28 cellular contexts compared by ENCODE assay signal in the genomic region with DNA sequence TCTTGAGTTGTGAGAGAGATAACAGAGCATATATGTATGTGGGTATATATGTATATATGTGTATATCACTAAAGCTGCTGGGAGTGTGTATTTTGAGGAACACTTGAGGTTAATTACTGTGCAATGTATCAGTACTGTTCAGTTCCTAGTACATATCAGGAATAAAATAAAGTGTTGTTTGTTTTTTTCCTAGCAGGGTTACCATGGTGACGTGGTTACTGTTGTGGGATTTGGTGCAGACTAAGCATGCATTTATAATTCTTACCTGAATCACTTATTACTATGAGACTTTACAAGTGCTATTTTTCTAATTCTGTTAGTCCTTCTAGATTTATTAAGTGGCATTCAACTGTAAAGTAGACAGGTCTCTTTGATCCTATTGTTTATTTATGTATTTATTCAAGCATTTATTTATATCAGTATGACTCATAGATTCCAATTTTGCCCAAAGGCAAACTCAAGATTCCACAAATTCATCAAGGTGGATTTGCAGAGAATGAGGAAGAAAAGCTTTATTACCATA. TPM values are rescaled to one million over a fixed set of nuclear protein-coding genes. Genes with fewer than 3 reads are reported as not detected.
DNase-seq lines count a peak whose midpoint lies in the region; ATAC-seq, FAIRE-seq and TF ChIP-seq lines count a peak whose summit lies in the region.
"Had no signal": no experiment of that assay in that cellular context is flagged by ENCODE, and none has a peak within 500 bp of the region (broad histone marks: within the 10 kb centered on the region; RNA-seq: fewer than 3 reads in every experiment).

No MANE protein-coding gene starts in this region.

- no peak overlapping the region for H3K18ac ChIP-seq in mesenchymal stem cell (ENCODE audit: low read depth in 1 of 2, low read length in 2 of 2)

- no peak overlapping the region for H2BK5ac ChIP-seq in mesenchymal stem cell (ENCODE audit: low read depth, low read length, poor library complexity, severe bottlenecking)

- no peak overlapping the region for H3K4me3 ChIP-seq in K562
- H3K4me3 ChIP-seq in mesenchymal stem cell (ENCODE audit: insufficient read depth in 1 of 2, low read depth in 1 of 2, low read length in 2 of 2): no peak overlapping the region
- H3K4me3 ChIP-seq: lung, pancreas, right atrium auricular region had no signal

- POLR2A ChIA-PET in K562 (lab: Yijun Ruan, JAX): interaction anchor here (1.0 kb wide), 1 partner anchor 87 kb away, joined by 3 read pairs; no protein-coding TSS in a partner anchor

- H3K27ac ChIP-seq in K562 (ENCODE audit: extremely low read depth, low read depth, low read length): no peak overlapping the region
- H3K27ac ChIP-seq in mesenchymal stem cell (ENCODE audit: low read length, poor library complexity, severe bottlenecking): no peak overlapping the region
- H3K27ac ChIP-seq: HL-60, pancreas, right atrium auricular region had no signal

- no peak for ATAC-seq in K562
- no peak for ATAC-seq in HG02642 (IDR thresholded peaks at IDR 0.05; ENCODE audit: poor library complexity, unreplicated experiment)
- ATAC-seq in HG03378 (IDR thresholded peaks at IDR 0.05; ENCODE audit: unreplicated experiment): no peak
- ATAC-seq: activated CD8-positive, alpha-beta T cell treated with anti-CD3 and anti-CD28 coated beads for 36 hours; pancreas had no signal

- CTCF ChIA-PET in K562 (lab: Yijun Ruan, JAX; ENCODE audit: low intra/inter-chr PET ratio): no interaction called here

- 20% methylated on average over 1 of the region's 1 CpG for WGBS in K562 (ENCODE audit: insufficient coverage, low coverage, missing lambda C conversion rate)
- no CpG with 5 or more reads among the region's 1 CpG for WGBS in mesenchymal stem cell

- no peak for TF ChIP-seq EP300 in K562 (IDR thresholded peaks at IDR 0.05; ENCODE audit: low read length)

- H3K27me3 ChIP-seq in K562 (ENCODE audit: control insufficient read depth in 2 of 2, insufficient read depth in 2 of 2, low read length in 2 of 2) (no peaks in the 10 kb centered on the region), mesenchymal stem cell (ENCODE audit: control insufficient read depth in 1 of 2, insufficient read depth in 1 of 2, low read length in 2 of 2) (peaks cover 0 to 14% of the 10 kb centered on the region in 2 experiments)
- H3K27me3 ChIP-seq: right atrium auricular region had no signal

- H3K23ac ChIP-seq in mesenchymal stem cell (ENCODE audit: low read length in 2 of 2): no peak overlapping the region

- TF ChIP-seq CTCF in K562 (IDR thresholded peaks at IDR 0.05 in 2 of 3, conservative IDR thresholded peaks at IDR 0.05 in 1 of 3; ENCODE audit: insufficient read depth in 2 of 3, low read depth in 1 of 3, low read length in 3 of 3): no peak

- H3K9ac ChIP-seq in K562 (ENCODE audit: insufficient read depth in 1 of 2, low read depth in 2 of 2, low read length in 2 of 2): no peak overlapping the region
- no peak overlapping the region for H3K9ac ChIP-seq in mesenchymal stem cell (ENCODE audit: low read length)

- no peak overlapping the region for H2BK12ac ChIP-seq in mesenchymal stem cell (ENCODE audit: low read length in 2 of 2)

- H3K4ac ChIP-seq in mesenchymal stem cell (ENCODE audit: low read depth in 1 of 2, low read length in 2 of 2): no peak overlapping the region

- TF ChIP-seq POLR2A in K562 (conservative IDR thresholded peaks at IDR 0.05): no peak

- no peaks in the 10 kb centered on the region for H3K4me1 ChIP-seq in K562 (replicated peaks in 1 of 2; ENCODE audit: control insufficient read depth in 2 of 2, insufficient read depth in 2 of 2, low read length in 2 of 2)
- no peaks in the 10 kb centered on the region for H3K4me1 ChIP-seq in mesenchymal stem cell (ENCODE audit: control insufficient read depth, insufficient read depth, low read depth, low read length)
- H3K4me1 ChIP-seq: pancreas, right atrium auricular region had no signal

- no peaks in the 10 kb centered on the region for H3K9me1 ChIP-seq in K562 (ENCODE audit: control insufficient read depth, insufficient read depth, low read length)

- H3K4me2 ChIP-seq in K562 (ENCODE audit: insufficient read depth, low read length) (no peak overlapping the region), mesenchymal stem cell (ENCODE audit: low read length, poor library complexity, severe bottlenecking) (no peak overlapping the region)

- H2BK15ac ChIP-seq in mesenchymal stem cell (ENCODE audit: low read depth, poor library complexity, severe bottlenecking): no peak overlapping the region

- no TSS peak for BruUV-seq in K562 (replicated peaks; lab: Mats Ljungman, UMichigan)

- no peaks in the 10 kb centered on the region for H3K79me2 ChIP-seq in K562 (ENCODE audit: control insufficient read depth, insufficient read depth, low read length)

- in situ Hi-C loops in K562 (cut with MboI): no loop called here

- TF ChIP-seq RAD21 in K562 (CRISPR knock-in tag; conservative IDR thresholded peaks at IDR 0.05 in 1 of 2, IDR thresholded peaks at IDR 0.05 in 1 of 2): no peak

- no peak overlapping the region for H2AK5ac ChIP-seq in mesenchymal stem cell (ENCODE audit: low read length, severe bottlenecking)

- H2AFZ ChIP-seq in K562 (ENCODE audit: low read depth, low read length) (no peak overlapping the region), mesenchymal stem cell (ENCODE audit: low read depth, low read length) (no peak overlapping the region)

- no peaks in the 10 kb centered on the region for H4K20me1 ChIP-seq in K562 (replicated peaks; ENCODE audit: control insufficient read depth, insufficient read depth, low read length)

- intact Hi-C loops in K562 (cut with micrococcal nuclease): no loop called here

- no peak overlapping the region for H3K14ac ChIP-seq in mesenchymal stem cell (ENCODE audit: low read length in 2 of 2)

- H2BK120ac ChIP-seq in mesenchymal stem cell (ENCODE audit: low read depth, low read length): no peak overlapping the region

- H3K36me3 ChIP-seq in K562 (ENCODE audit: control insufficient read depth, insufficient read depth, low read length): no peaks in the 10 kb centered on the region
- no peaks in the 10 kb centered on the region for H3K36me3 ChIP-seq in mesenchymal stem cell (ENCODE audit: control insufficient read depth in 1 of 2, insufficient read depth in 2 of 2, low read depth in 1 of 2, low read length in 2 of 2)
- H3K36me3 ChIP-seq: pancreas, right atrium auricular region had no signal

- DNase-seq in NCI-H2227 (lab: John Stamatoyannopoulos, UW; ENCODE audit: unreplicated experiment): peak; percentile 5
- no peak for DNase-seq in NCI-H2227 treated with DMSO at 0.1 percent for 48 hours (lab: John Stamatoyannopoulos, UW)
- peak; percentile 37 for DNase-seq in LHCN-M2 (ENCODE audit: low read depth)
- DNase-seq in K562 (ENCODE audit: extremely low read depth in 1 of 4, low spot score in 3 of 4): no peak
- DNase-seq in mesenchymal stem cell: peak; percentile 24
- DNase-seq in activated T-cell treated with anti-CD3 and anti-CD28 coated beads, Interleukin-2, amount 50 U/mL, for 48 hours: no peak
- DNase-seq: activated CD4-positive, alpha-beta T cell treated with anti-CD3 and anti-CD28 coated beads for 1 hour; activated CD8-positive, alpha-beta T cell treated with anti-CD3 and anti-CD28 coated beads for 36 hours; CD8-positive, alpha-beta memory T cell; central memory CD4-positive, alpha-beta T cell; dermis blood vessel endothelial cell; DND-41; glutamatergic neuron; Kasumi-1; NCI-H1694 treated with DMSO at 0.1 percent for 48 hours; NCI-H82; nephron progenitor cell; pancreas; stimulated activated CD4-positive, alpha-beta T cell treated with anti-CD3 and anti-CD28 coated beads, Interleukin-2, amount 100 ng/mL, for 24 hours; trophoblast cell had no signal

- H3K9me3 ChIP-seq in K562 (replicated peaks; ENCODE audit: control insufficient read depth, insufficient read depth, low read depth, low read length) (no peaks in the 10 kb centered on the region), mesenchymal stem cell (ENCODE audit: control insufficient read depth, low read length) (no peaks in the 10 kb centered on the region)
- H3K9me3 ChIP-seq: pancreas, right atrium auricular region had no signal

- H4K91ac ChIP-seq in mesenchymal stem cell (ENCODE audit: low read length): no peak overlapping the region

- H3K79me1 ChIP-seq in mesenchymal stem cell (replicated peaks; ENCODE audit: low read length, poor library complexity, severe bottlenecking): no peaks in the 10 kb centered on the region

- no peak overlapping the region for H4K8ac ChIP-seq in mesenchymal stem cell (ENCODE audit: low read length)

- FAIRE-seq in K562 (lab: Jason Lieb, UNC): no peak
- FAIRE-seq: A204.1, endometrium, keratinocyte had no signal

TF ChIP-seq in K562, 482 proteins besides CTCF, POLR2A, EP300 and RAD21:
- TF ChIP-seq RFX1 (IDR thresholded peaks at IDR 0.05): peak; percentile 65
- TF ChIP-seq, protein P1, sequence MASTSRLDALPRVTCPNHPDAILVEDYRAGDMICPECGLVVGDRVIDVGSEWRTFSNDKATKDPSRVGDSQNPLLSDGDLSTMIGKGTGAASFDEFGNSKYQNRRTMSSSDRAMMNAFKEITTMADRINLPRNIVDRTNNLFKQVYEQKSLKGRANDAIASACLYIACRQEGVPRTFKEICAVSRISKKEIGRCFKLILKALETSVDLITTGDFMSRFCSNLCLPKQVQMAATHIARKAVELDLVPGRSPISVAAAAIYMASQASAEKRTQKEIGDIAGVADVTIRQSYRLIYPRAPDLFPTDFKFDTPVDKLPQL (IDR thresholded peaks at IDR 0.05; ENCODE audit: extremely low read depth, insufficient read length): no peak

RNA-seq across cellular contexts. Expression of a gene that starts 26.9 kb away (rescaled TPM):
- total RNA-seq in LHCN-M2 (2014; rRNA removed) (1.5 and 1.9 TPM in 2 replicates), K562 (2014; rRNA removed) (246 and 255 TPM in 2 replicates), K562 (2014; rRNA removed; fragmentation: Illumina TruSeq; extraction: Trizol) (222 and 244 TPM in 2 replicates), K562 (2015; rRNA removed; fragmentation: Illumina TruSeq; extraction: Trizol) (147 and 154 TPM in 2 replicates), K562 (2021) (135 and 149 TPM in 2 replicates)
- polyA plus RNA-seq in LHCN-M2 (2012): 6.2 TPM
- 17.1 and 41.1 TPM in 2 replicates for total RNA-seq in K562 (2011; cell fraction: chromatin; rRNA removed; ENCODE audit: low replicate concordance)
- total RNA-seq in K562 (2011; cell fraction: nucleolus; rRNA removed): 12.8 and 16.2 TPM in 2 replicates
- 27.7 and 42.0 TPM in 2 replicates for total RNA-seq in K562 (2011; cell fraction: nucleoplasm; rRNA removed)
- polyA plus RNA-seq in K562 (2011; rRNA removed) (124 and 133 TPM in 2 replicates), K562 (2014; fragmentation: Illumina TruSeq; extraction: Trizol) (359 and 399 TPM in 2 replicates), K562 (2014; fragmentation: Nextera tagmentation; extraction: Ambion mirVana) (100 to 1,000 TPM in 1 of 2 experiments, 10 to 100 TPM in 1; 74.6 to 104 TPM), K562 (2014; rRNA removed) (309 and 343 TPM in 2 replicates)
- polyA plus RNA-seq in K562 (2011; cell fraction: cytosol; rRNA removed): 22.6 and 64.0 TPM in 2 replicates
- 28.3 and 55.7 TPM in 2 replicates for polyA plus RNA-seq in K562 (2011; cell fraction: nucleus; rRNA removed)
- 203 and 235 TPM in 2 replicates for polyA plus RNA-seq in K562 (2012)
- 36.7 and 45.7 TPM in 2 replicates for polyA minus RNA-seq in K562 (2011; rRNA and poly(A)+ RNA removed)
- 17.1 and 18.0 TPM in 2 replicates for polyA minus RNA-seq in K562 (2011; cell fraction: cytosol; rRNA and poly(A)+ RNA removed)
- 8.5 and 23.7 TPM in 2 replicates for polyA minus RNA-seq in K562 (2011; cell fraction: nucleus; rRNA and poly(A)+ RNA removed)
- 110 TPM for polyA plus RNA-seq in mesenchymal stem cell (2013, experiment 1 of 2)
- polyA plus RNA-seq in mesenchymal stem cell (2013, experiment 2 of 2): 115 TPM

Comparison
In these comparisons a context has a peak if more than half of its experiments do, and no peak if none do; other contexts are left out.
1. DNase-seq: peak in NCI-H2227 (single experiment), LHCN-M2 (single experiment) and mesenchymal stem cell (single experiment); none in NCI-H2227 treated with DMSO at 0.1 percent for 48 hours (single experiment), K562 (0 of 4) and activated T-cell treated with anti-CD3 and anti-CD28 coated beads, Interleukin-2, amount 50 U/mL, for 48 hours (0 of 2).